Comparison of ENCODE assay signal across 21 cellular contexts in the genomic region with DNA sequence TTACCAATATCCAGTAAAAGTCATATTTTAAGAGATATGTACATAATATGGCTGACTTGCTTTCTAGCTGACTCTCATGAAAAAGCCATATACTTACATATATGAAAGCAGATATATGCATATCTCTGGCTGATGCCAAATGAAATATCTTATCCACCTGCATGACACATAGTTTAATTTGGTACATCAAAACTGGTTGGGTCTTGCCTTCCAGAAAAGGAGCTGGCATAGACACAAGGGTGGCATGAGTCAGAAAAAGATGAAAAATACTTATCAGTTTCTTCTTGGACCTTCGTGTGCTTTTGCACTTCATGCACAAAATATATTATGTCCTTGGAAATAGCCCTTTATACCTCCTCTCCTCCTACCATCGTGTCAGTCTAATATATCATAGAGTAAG. TPM values are rescaled to one million over a fixed set of nuclear protein-coding genes. Genes with fewer than 3 reads are reported as not detected.
"Had no signal": no experiment of that assay in that cellular context is flagged by ENCODE, and none has a peak within 500 bp of the region (broad histone marks: within the 10 kb centered on the region; RNA-seq: fewer than 3 reads in every experiment).

No MANE protein-coding gene starts in this region.

- DNase-seq: Kasumi-1, MV-4-11, NCI-H1048, NCI-H1105, NCI-H1417, NCI-H1436 treated with DMSO at 0.1 percent for 48 hours, NCI-H1694, NCI-H187 treated with DMSO at 0.1 percent for 48 hours, NCI-H2029 treated with DMSO at 0.1 percent for 48 hours, NCI-H2171 treated with DMSO at 0.1 percent for 48 hours, NCI-H524, NCI-H69, NCI-H774, RPMI8226, SHP77 treated with DMSO at 0.1 percent for 48 hours, SJCRH30 had no signal

- H3K9ac ChIP-seq: KMS-11 had no signal

- H3K27ac ChIP-seq: KMS-11, SJCRH30 had no signal

- H3K4me3 Mint-ChIP-seq: IgD-negative memory B cell had no signal

- H3K9me3 ChIP-seq: SJCRH30 had no signal

- H3K4me3 ChIP-seq: K562, SJCRH30 had no signal

- H3K4me1 Mint-ChIP-seq: IgD-negative memory B cell had no signal

- H3K36me3 Mint-ChIP-seq: IgD-negative memory B cell had no signal

- H3K27me3 Mint-ChIP-seq: IgD-negative memory B cell had no signal

- ATAC-seq: K562, Right ventricle myocardium inferior, SK-N-SH treated with all-trans-retinoic acid at 6 μM for 48 hours had no signal

- H3K27ac Mint-ChIP-seq: IgD-negative memory B cell had no signal

- H3K4me1 ChIP-seq: SJCRH30 had no signal

- H3K36me3 ChIP-seq: SJCRH30 had no signal

- H3K27me3 ChIP-seq: SJCRH30 had no signal

- H3K4me2 ChIP-seq: KMS-11 had no signal

RNA-seq across cellular contexts. Expression of a gene that starts 32.1 kb away (rescaled TPM):
- total RNA-seq: Right ventricle myocardium inferior had no signal
